11 cellular contexts compared by ENCODE assay signal in genomic region chr6:7148100-7148822, GRCh38. TPM values are rescaled to one million over a fixed set of nuclear protein-coding genes. Genes with fewer than 3 reads are reported as not detected.
DNase-seq lines count a peak whose midpoint lies in the region; ATAC-seq and TF ChIP-seq lines count a peak whose summit lies in the region.
"Had no signal": no experiment of that assay in that cellular context is flagged by ENCODE, and none has a peak within 500 bp of the region (broad histone marks: within the 10 kb centered on the region; RNA-seq: fewer than 3 reads in every experiment).

No MANE protein-coding gene starts in this region.

- no peaks in the 10 kb centered on the region for H3K27me3 ChIP-seq in naive thymus-derived CD4-positive, alpha-beta T cell (ENCODE audit: control insufficient read depth in 2 of 2, insufficient read depth in 2 of 2, low read length in 2 of 2)

- H3K27me3 Mint-ChIP-seq in MCF 10A (ENCODE audit: insufficient read depth, unreplicated experiment), result no peaks in the 10 kb centered on the region
- H3K27me3 Mint-ChIP-seq in naive thymus-derived CD4-positive, alpha-beta T cell, result no peaks in the 10 kb centered on the region

- no peak overlapping the region for H3K4me3 ChIP-seq in naive thymus-derived CD4-positive, alpha-beta T cell (ENCODE audit: low read length)

- no peaks in the 10 kb centered on the region for H3K36me3 ChIP-seq in naive thymus-derived CD4-positive, alpha-beta T cell (ENCODE audit: control insufficient read depth in 2 of 3, insufficient read depth in 3 of 3, low read length in 3 of 3)

- ATAC-seq in naive thymus-derived CD4-positive, alpha-beta T cell, result peak; percentile 28
- no peak for ATAC-seq in GM18873 (IDR thresholded peaks at IDR 0.05; ENCODE audit: low FRiP score, unreplicated experiment)
- ATAC-seq: Panc1 had no signal

- no peaks in the 10 kb centered on the region for H3K9me3 Mint-ChIP-seq in MCF 10A (ENCODE audit: unreplicated experiment)
- peaks cover 0 to 2% (median 0%) of the 10 kb centered on the region in 11 donors for H3K9me3 Mint-ChIP-seq in naive thymus-derived CD4-positive, alpha-beta T cell

- intact Hi-C loops in MCF 10A (cut with micrococcal nuclease), result loop anchor here (5.0 kb wide), 1 partner anchor 346 kb away; no protein-coding TSS in a partner anchor
- intact Hi-C loops in naive thymus-derived CD4-positive, alpha-beta T cell (cut with micrococcal nuclease), result loop anchor here in 1 of 2 donors (1.0 to 5.0 kb wide), 2 partner anchors 11 to 49 kb away; no protein-coding TSS in a partner anchor

- H3K4me1 Mint-ChIP-seq in MCF 10A (ENCODE audit: insufficient read depth, unreplicated experiment), result peaks cover 79% of the 10 kb centered on the region
- H3K4me1 Mint-ChIP-seq in naive thymus-derived CD4-positive, alpha-beta T cell, result peaks cover 47 to 92% (median 83%) of the 10 kb centered on the region in 7 donors

- H3K4me3 Mint-ChIP-seq in MCF 10A (ENCODE audit: unreplicated experiment), result no peak overlapping the region
- peak overlapping the region in 1 of 10 donors; percentile 83 for H3K4me3 Mint-ChIP-seq in naive thymus-derived CD4-positive, alpha-beta T cell

- H3K9me3 ChIP-seq in naive thymus-derived CD4-positive, alpha-beta T cell (ENCODE audit: control insufficient read depth in 2 of 3, low read length in 3 of 3), result no peaks in the 10 kb centered on the region

- no peak overlapping the region for H3K27ac ChIP-seq in naive thymus-derived CD4-positive, alpha-beta T cell (ENCODE audit: low read depth, low read length)

- TF ChIP-seq CTCF in MCF 10A (IDR thresholded peaks at IDR 0.05; ENCODE audit: unreplicated experiment) (no peak), GM13976 (IDR thresholded peaks at IDR 0.05; ENCODE audit: borderline replicate concordance, control extremely low read depth, extremely low read depth, insufficient read depth, missing control alignments) (no peak)

- no TSS peak for BruUV-seq in MCF 10A (replicated peaks; lab: Mats Ljungman, UMichigan)

- H3K4me1 ChIP-seq in naive thymus-derived CD4-positive, alpha-beta T cell (ENCODE audit: control insufficient read depth in 2 of 2, insufficient read depth in 2 of 2, low read length in 2 of 2), result peaks cover 17 to 34% of the 10 kb centered on the region in 2 donors

- peak; percentile 62 for DNase-seq in AG20443 (ENCODE audit: low spot score)
- peak; percentile 82 for DNase-seq in HT1080 (ENCODE audit: low read depth)
- DNase-seq in MCF 10A (ENCODE audit: unreplicated experiment), result peak; percentile 42
- no peak for DNase-seq in naive thymus-derived CD4-positive, alpha-beta T cell
- DNase-seq in NCI-H2171 treated with DMSO at 0.1 percent for 48 hours (lab: John Stamatoyannopoulos, UW), result no peak
- DNase-seq in GM13976 (ENCODE audit: low spot score), result no peak
- no peak for DNase-seq in cerebellar cortex (ENCODE audit: low spot score)
- DNase-seq: GF-D8, glutamatergic neuron had no signal

- peak overlapping the region; percentile 90 for H3K27ac Mint-ChIP-seq in MCF 10A (ENCODE audit: low read depth, unreplicated experiment)
- H3K27ac Mint-ChIP-seq in naive thymus-derived CD4-positive, alpha-beta T cell, result peak overlapping the region in 2 of 9 donors; percentile 77 to 93

- POLR2A ChIA-PET in MCF 10A (lab: Yijun Ruan, JAX), result interaction anchor here (1.1 kb wide), 1 partner anchor 72 kb away, joined by 5 read pairs; no protein-coding TSS in a partner anchor
- POLR2A ChIA-PET in naive thymus-derived CD4-positive, alpha-beta T cell (lab: Charles Lee), result interaction anchor here (1.1 to 4.5 kb wide), 2 partner anchors 7 to 12 kb away, joined by 3 to 35 read pairs; no protein-coding TSS in a partner anchor

- in situ Hi-C loops in GM13976 (cut with MboI; ENCODE audit: low sequenced_read_pairs, unreplicated experiment), result no loop called here

- H3K36me3 Mint-ChIP-seq in MCF 10A (ENCODE audit: insufficient read depth, unreplicated experiment), result peaks cover 14% of the 10 kb centered on the region
- H3K36me3 Mint-ChIP-seq in naive thymus-derived CD4-positive, alpha-beta T cell, result peaks cover 0 to 10% (median 0%) of the 10 kb centered on the region in 5 donors

- CTCF ChIA-PET in MCF 10A (lab: Yijun Ruan, JAX), result interaction anchor here (1.3 kb wide), 1 partner anchor 10 kb away, joined by 3 read pairs; no protein-coding TSS in a partner anchor
- CTCF ChIA-PET in naive thymus-derived CD4-positive, alpha-beta T cell (lab: Charles Lee), result no interaction called here

RNA-seq across cellular contexts. Expression of gene RREB1, which starts 40.5 kb away (rescaled TPM):
- 10.5 and 11.9 TPM in 2 replicates for total RNA-seq in HT1080 (2014; rRNA removed; shearing (Covaris generic))
- polyA plus RNA-seq in HT1080 (2015; cell fraction: cytosol; rRNA removed), result 6.8 and 6.9 TPM in 2 replicates
- 15.2 and 17.6 TPM in 2 replicates for polyA plus RNA-seq in HT1080 (2015; cell fraction: nucleus; rRNA removed)
- total RNA-seq in MCF 10A (2022), result 51.8 and 53.5 TPM in 2 replicates
- 10 to 100 TPM; 28.3 to 56.7 (median 51.6) TPM for total RNA-seq in naive thymus-derived CD4-positive, alpha-beta T cell
- 10 to 100 TPM in 1 of 2 donors, 1 to 10 TPM in 1; 4.2 to 10.0 TPM for polyA plus RNA-seq in naive thymus-derived CD4-positive, alpha-beta T cell

Comparison
In these comparisons a context has a peak if more than half of its experiments do, and no peak if none do; other contexts are left out.
1. DNase-seq: peak in AG20443 (single experiment), HT1080 (single experiment) and MCF 10A (single experiment); none in naive thymus-derived CD4-positive, alpha-beta T cell (0 of 9), NCI-H2171 treated with DMSO at 0.1 percent for 48 hours (single experiment), GM13976 (single experiment) and cerebellar cortex (single experiment).